ENCODE assay signal across 37 cellular contexts in the genomic region with DNA sequence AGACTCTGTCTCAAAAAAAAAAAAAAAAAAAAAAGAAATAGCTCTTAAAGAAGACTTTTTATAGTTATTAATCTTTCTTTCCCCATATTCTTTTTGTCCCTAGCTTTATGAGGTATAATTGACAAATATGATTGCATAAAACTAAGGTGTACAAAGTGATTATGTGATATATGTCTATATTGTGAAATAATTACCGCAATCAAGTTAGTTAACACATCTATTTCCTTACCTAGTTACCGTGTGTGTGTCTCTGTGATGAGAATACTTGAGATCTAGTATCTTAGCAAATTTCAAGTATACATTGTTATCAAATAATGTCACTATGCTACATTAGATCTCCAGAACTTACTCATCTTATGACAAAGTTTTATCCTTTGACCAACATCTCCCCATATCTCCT. TPM values are rescaled to one million over a fixed set of nuclear protein-coding genes. Genes with fewer than 3 reads are reported as not detected.
DNase-seq lines count a peak whose midpoint lies in the region; ATAC-seq, FAIRE-seq and TF ChIP-seq lines count a peak whose summit lies in the region.
"Had no signal": no experiment of that assay in that cellular context is flagged by ENCODE, and none has a peak within 500 bp of the region (broad histone marks: within the 10 kb centered on the region; RNA-seq: fewer than 3 reads in every experiment).

No MANE protein-coding gene starts in this region.

- H3K27ac Mint-ChIP-seq in activated CD4-positive, alpha-beta T cell treated with anti-CD3 and anti-CD28 coated beads, Interleukin-2, amount 10 ng/mL, durations not matched to agents 7 days and 5 days, result no peak overlapping the region
- H3K27ac Mint-ChIP-seq: B cell; CD14-positive monocyte; CD4-positive, alpha-beta memory T cell; CD4-positive, alpha-beta T cell; CD4-positive, CD25-positive, alpha-beta regulatory T cell; CD8-positive, alpha-beta memory T cell; CD8-positive, alpha-beta T cell had no signal

- H2AFZ ChIP-seq in HepG2 (ENCODE audit: low read length) (no peak overlapping the region), IMR-90 (replicated peaks; ENCODE audit: low read length, poor library complexity) (no peak overlapping the region), K562 (ENCODE audit: low read depth, low read length) (peak overlapping the region; percentile 27; the same call in 1 of the 2 replicates)

- intact Hi-C loops in HepG2 (cut with micrococcal nuclease; ENCODE audit: unreplicated experiment), result no loop called here
- intact Hi-C loops in right lobe of liver (cut with DNase I), result no loop called here
- intact Hi-C loops in IMR-90 (cut with micrococcal nuclease), result no loop called here
- intact Hi-C loops in K562 (cut with micrococcal nuclease), result no loop called here

- H4K8ac ChIP-seq in IMR-90 (ENCODE audit: low read depth in 2 of 2, low read length in 2 of 2), result no peak overlapping the region

- no peak overlapping the region for H3K4me3 Mint-ChIP-seq in activated CD4-positive, alpha-beta T cell treated with anti-CD3 and anti-CD28 coated beads, Interleukin-2, amount 10 ng/mL, durations not matched to agents 7 days and 5 days
- H3K4me3 Mint-ChIP-seq: B cell; CD14-positive monocyte; CD4-positive, alpha-beta memory T cell; CD4-positive, alpha-beta T cell; CD4-positive, CD25-positive, alpha-beta regulatory T cell; CD8-positive, alpha-beta memory T cell; CD8-positive, alpha-beta T cell had no signal

- H3K9me1 ChIP-seq in IMR-90 (ENCODE audit: insufficient read depth, low read length) (no peaks in the 10 kb centered on the region), K562 (ENCODE audit: control insufficient read depth, insufficient read depth, low read length) (no peaks in the 10 kb centered on the region)

- H2BK15ac ChIP-seq in IMR-90 (ENCODE audit: low read depth, low read length), result no peak overlapping the region

- in situ Hi-C loops in HepG2 (cut with HindIII; ENCODE audit: extremely low pct_ligation_motif_present, low pct_unique_long_range_greater_than_20kb), result no loop called here
- in situ Hi-C loops in IMR-90 (cut with MboI; ENCODE audit: low sequenced_read_pairs), result no loop called here
- in situ Hi-C loops in K562 (cut with MboI), result no loop called here

- no peak overlapping the region for H3K9ac ChIP-seq in HepG2 (ENCODE audit: insufficient read depth, low read depth, low read length)
- no peak overlapping the region for H3K9ac ChIP-seq in IMR-90 (ENCODE audit: low read depth, low read length)
- no peak overlapping the region for H3K9ac ChIP-seq in K562 (ENCODE audit: insufficient read depth in 1 of 2, low read depth in 2 of 2, low read length in 2 of 2)
- H3K9ac ChIP-seq: BLaER1; BLaER1 treated with 17β-estradiol and CSF1 and Interleukin-3, amounts not matched to agents 10 nM and 100 nM had no signal

- H3K23ac ChIP-seq in IMR-90 (ENCODE audit: low read depth, low read length), result no peak overlapping the region

- no peak overlapping the region for H4K5ac ChIP-seq in IMR-90 (ENCODE audit: low read depth, low read length)

- H2AK5ac ChIP-seq in IMR-90 (ENCODE audit: low read depth, low read length), result no peak overlapping the region

- no peak overlapping the region for H3K18ac ChIP-seq in IMR-90 (ENCODE audit: low read depth, low read length)

- H4K20me1 ChIP-seq in HepG2 (ENCODE audit: insufficient read depth, low read length) (no peaks in the 10 kb centered on the region), IMR-90 (ENCODE audit: insufficient read depth, low read length) (no peaks in the 10 kb centered on the region), K562 (replicated peaks; ENCODE audit: control insufficient read depth, insufficient read depth, low read length) (no peaks in the 10 kb centered on the region)
- H4K20me1 ChIP-seq: BLaER1; BLaER1 treated with 17β-estradiol and CSF1 and Interleukin-3, amounts not matched to agents 10 nM and 100 nM had no signal

- no peak overlapping the region for H2BK20ac ChIP-seq in IMR-90 (ENCODE audit: low read depth, low read length)

- TF ChIP-seq CTCF in HepG2 (CRISPR knock-in tag; IDR thresholded peaks at IDR 0.05), result no peak
- no peak for TF ChIP-seq CTCF in right lobe of liver (IDR thresholded peaks at IDR 0.05)
- TF ChIP-seq CTCF in IMR-90 (conservative IDR thresholded peaks at IDR 0.05; ENCODE audit: low read depth, low read length), result no peak
- no peak for TF ChIP-seq CTCF in K562 (IDR thresholded peaks at IDR 0.05 in 2 of 3, conservative IDR thresholded peaks at IDR 0.05 in 1 of 3; ENCODE audit: insufficient read depth in 2 of 3, low read depth in 1 of 3, low read length in 3 of 3)

- ATAC-seq in HepG2 (no peak), right lobe of liver (no peak), IMR-90 (ENCODE audit: low read depth) (no peak), K562 (no peak)
- ATAC-seq: A549; CD8-positive, alpha-beta T cell had no signal

- no peak overlapping the region for H2AK9ac ChIP-seq in IMR-90 (replicated peaks; ENCODE audit: low read depth, low read length, poor library complexity)

- no peaks in the 10 kb centered on the region for H3K79me1 ChIP-seq in IMR-90 (ENCODE audit: low read depth in 1 of 2, low read length in 2 of 2)

- H3K79me2 ChIP-seq in HepG2 (ENCODE audit: insufficient read depth, low read length), result no peaks in the 10 kb centered on the region
- H3K79me2 ChIP-seq in K562 (ENCODE audit: control insufficient read depth, insufficient read depth, low read length), result no peaks in the 10 kb centered on the region

- H3K36me3 ChIP-seq in HepG2 (replicated peaks in 1 of 2; ENCODE audit: control insufficient read depth in 1 of 2, insufficient read depth in 2 of 2, low read length in 2 of 2) (no peaks in the 10 kb centered on the region), right lobe of liver (no peaks in the 10 kb centered on the region), IMR-90 (ENCODE audit: control insufficient read depth, insufficient read depth, low read length) (no peaks in the 10 kb centered on the region), K562 (ENCODE audit: control insufficient read depth, insufficient read depth, low read length) (no peaks in the 10 kb centered on the region)
- H3K36me3 ChIP-seq: BE2C; BLaER1; BLaER1 treated with 17β-estradiol and CSF1 and Interleukin-3, amounts not matched to agents 10 nM and 100 nM had no signal

- FAIRE-seq in HepG2 (lab: Jason Lieb, UNC), result no peak
- FAIRE-seq in K562 (lab: Jason Lieb, UNC), result no peak
- peak; percentile 9 for FAIRE-seq in islet of Langerhans (lab: Jason Lieb, UNC)
- FAIRE-seq: A204.1, A549, D721Med had no signal

- TF ChIP-seq RAD21 in HepG2 (CRISPR knock-in tag; IDR thresholded peaks at IDR 0.05) (no peak), IMR-90 (IDR thresholded peaks at IDR 0.05; ENCODE audit: low read length) (no peak), K562 (CRISPR knock-in tag; conservative IDR thresholded peaks at IDR 0.05 in 1 of 2, IDR thresholded peaks at IDR 0.05 in 1 of 2) (no peak)

- no peak overlapping the region for H2BK5ac ChIP-seq in IMR-90 (ENCODE audit: low read depth, low read length, poor library complexity, severe bottlenecking)

- H3K9me3 Mint-ChIP-seq in activated CD4-positive, alpha-beta T cell treated with anti-CD3 and anti-CD28 coated beads, Interleukin-2, amount 10 ng/mL, durations not matched to agents 7 days and 5 days, result peaks cover 4% of the 10 kb centered on the region
- H3K9me3 Mint-ChIP-seq: CD4-positive, alpha-beta T cell had no signal

- no peak overlapping the region for H2BK120ac ChIP-seq in IMR-90 (ENCODE audit: low read depth, low read length)

- no peak overlapping the region for H3K56ac ChIP-seq in IMR-90 (ENCODE audit: extremely low read depth, insufficient read depth, low read length)

- H3K4ac ChIP-seq in IMR-90 (ENCODE audit: low read depth, low read length), result no peak overlapping the region

- no peak overlapping the region for H3K27ac ChIP-seq in HepG2 (ENCODE audit: extremely low read length, insufficient read depth, low read length)
- no peak overlapping the region for H3K27ac ChIP-seq in right lobe of liver
- H3K27ac ChIP-seq in IMR-90 (ENCODE audit: insufficient read depth, low read length), result no peak overlapping the region
- no peak overlapping the region for H3K27ac ChIP-seq in K562 (ENCODE audit: extremely low read depth, low read depth, low read length)
- H3K27ac ChIP-seq: 22Rv1; A549; BLaER1; BLaER1 treated with 17β-estradiol and CSF1 and Interleukin-3, amounts not matched to agents 10 nM and 100 nM; C4-2B had no signal

- TF ChIP-seq POLR2A in HepG2 (IDR thresholded peaks at IDR 0.05; ENCODE audit: insufficient read depth in 1 of 2, low read depth in 2 of 2, low read length in 2 of 2), result no peak
- no peak for TF ChIP-seq POLR2A in right lobe of liver (IDR thresholded peaks at IDR 0.05)
- TF ChIP-seq POLR2A in IMR-90 (IDR thresholded peaks at IDR 0.05; ENCODE audit: low read depth, low read length), result no peak
- TF ChIP-seq POLR2A in K562 (conservative IDR thresholded peaks at IDR 0.05), result no peak

- POLR2A ChIA-PET in HepG2 (lab: Yijun Ruan, JAX), result no interaction called here
- POLR2A ChIA-PET in IMR-90 (lab: Charles Lee; ENCODE audit: unreplicated experiment), result no interaction called here
- POLR2A ChIA-PET in K562 (lab: Yijun Ruan, JAX), result interaction anchor here (1.0 kb wide), 1 partner anchor 19 kb away, joined by 4 read pairs; no protein-coding TSS in a partner anchor
- POLR2A ChIA-PET in activated CD4-positive, alpha-beta T cell treated with anti-CD3 and anti-CD28 coated beads, Interleukin-2, amount 10 ng/mL, durations not matched to agents 7 days and 5 days (lab: Charles Lee), result no interaction called here

- H3K4me1 ChIP-seq in HepG2 (ENCODE audit: insufficient read depth, low read length) (no peaks in the 10 kb centered on the region), right lobe of liver (no peaks in the 10 kb centered on the region), IMR-90 (ENCODE audit: control insufficient read depth, insufficient read depth, low read length) (no peaks in the 10 kb centered on the region), K562 (replicated peaks in 1 of 2; ENCODE audit: control insufficient read depth in 2 of 2, insufficient read depth in 2 of 2, low read length in 2 of 2) (no peaks in the 10 kb centered on the region)
- H3K4me1 ChIP-seq: A549; BE2C; BLaER1; BLaER1 treated with 17β-estradiol and CSF1 and Interleukin-3, amounts not matched to agents 10 nM and 100 nM; Caco-2 had no signal

- no peak overlapping the region for H3K14ac ChIP-seq in IMR-90 (replicated peaks; ENCODE audit: low read depth, low read length)

- no peaks in the 10 kb centered on the region for H3K27me3 ChIP-seq in HepG2 (ENCODE audit: control insufficient read depth in 1 of 2, insufficient read depth in 2 of 2, low read length in 2 of 2)
- no peaks in the 10 kb centered on the region for H3K27me3 ChIP-seq in right lobe of liver
- no peaks in the 10 kb centered on the region for H3K27me3 ChIP-seq in IMR-90 (ENCODE audit: control insufficient read depth, insufficient read depth, low read length)
- no peaks in the 10 kb centered on the region for H3K27me3 ChIP-seq in K562 (ENCODE audit: control insufficient read depth in 2 of 2, insufficient read depth in 2 of 2, low read length in 2 of 2)
- H3K27me3 ChIP-seq: BE2C; BLaER1; BLaER1 treated with 17β-estradiol and CSF1 and Interleukin-3, amounts not matched to agents 10 nM and 100 nM had no signal

- DNase-seq in HepG2 (ENCODE audit: low spot score) (no peak), right lobe of liver (no peak), IMR-90 (no peak), K562 (ENCODE audit: extremely low read depth in 1 of 4, low spot score in 3 of 4) (no peak), HCEC 1CT (no peak), midbrain (lab: John Stamatoyannopoulos, UW) (no peak)
- no peak for DNase-seq in activated CD4-positive, alpha-beta T cell treated with anti-CD3 and anti-CD28 coated beads, Interleukin-2, amount 10 ng/mL, durations not matched to agents 7 days and 5 days
- DNase-seq: 8988T; ACHN; AML-193; BE2C; C1 segment of cervical spinal cord; Caco-2; Calu3; CD4-positive, alpha-beta memory T cell; CD4-positive, alpha-beta T cell; CD4-positive, CD25-positive, alpha-beta regulatory T cell; CD8-positive, alpha-beta memory T cell; CD8-positive, alpha-beta T cell; COR-L47; DMS 273 treated with DMSO at 0.1 percent for 48 hours; DMS153; DMS53; DMS79; DMS79 treated with DMSO at 0.1 percent for 48 hours; DND-41; EL had no signal

- dilution Hi-C loops in IMR-90 (cut with HindIII; ENCODE audit: low sequenced_read_pairs, unreplicated experiment), result no loop called here

- CTCF ChIA-PET in HepG2 (lab: Yijun Ruan, JAX; ENCODE audit: low intra/inter-chr PET ratio, low total read pairs) (no interaction called here), IMR-90 (lab: Yijun Ruan, JAX) (interaction anchor here (0.6 kb wide), 2 partner anchors 39 to 66 kb away, joined by 3 to 4 read pairs; no protein-coding TSS in a partner anchor), K562 (lab: Yijun Ruan, JAX; ENCODE audit: low intra/inter-chr PET ratio) (no interaction called here)
- CTCF ChIA-PET in activated CD4-positive, alpha-beta T cell treated with anti-CD3 and anti-CD28 coated beads, Interleukin-2, amount 10 ng/mL, durations not matched to agents 7 days and 5 days (lab: Charles Lee), result interaction anchor here (0.7 kb wide), 1 partner anchor 43 kb away, joined by 5 read pairs; no protein-coding TSS in a partner anchor

- H3K4me3 ChIP-seq in HepG2 (replicated peaks in 1 of 3; ENCODE audit: insufficient read depth in 1 of 3, low read depth in 2 of 3, low read length in 3 of 3), result no peak overlapping the region
- no peak overlapping the region for H3K4me3 ChIP-seq in right lobe of liver
- no peak overlapping the region for H3K4me3 ChIP-seq in IMR-90 (ENCODE audit: insufficient read depth, low read depth, low read length)
- H3K4me3 ChIP-seq in K562, result no peak overlapping the region
- H3K4me3 ChIP-seq: A549; BLaER1; BLaER1 treated with 17β-estradiol and CSF1 and Interleukin-3, amounts not matched to agents 10 nM and 100 nM had no signal

- H3K4me2 ChIP-seq in HepG2 (ENCODE audit: low read depth, low read length) (no peak overlapping the region), IMR-90 (ENCODE audit: low read depth, low read length) (no peak overlapping the region), K562 (ENCODE audit: insufficient read depth, low read length) (no peak overlapping the region)
- H3K4me2 ChIP-seq: A549; BLaER1; BLaER1 treated with 17β-estradiol and CSF1 and Interleukin-3, amounts not matched to agents 10 nM and 100 nM had no signal

- peaks cover under 1% of the 10 kb centered on the region for H3K27me3 Mint-ChIP-seq in activated CD4-positive, alpha-beta T cell treated with anti-CD3 and anti-CD28 coated beads, Interleukin-2, amount 10 ng/mL, durations not matched to agents 7 days and 5 days
- H3K27me3 Mint-ChIP-seq: B cell; CD4-positive, alpha-beta memory T cell; CD4-positive, alpha-beta T cell had no signal

- WGBS in HepG2 (ENCODE audit: low lambda C conversion rate), result 83% methylated on average over 2 of the region's 2 CpGs
- 85% methylated on average over 2 of the region's 2 CpGs for WGBS in right lobe of liver (ENCODE audit: insufficient coverage, low coverage, low lambda C conversion rate, missing lambda C conversion rate)
- no CpG with 5 or more reads among the region's 2 CpGs for WGBS in IMR-90 (ENCODE audit: extremely low coverage in 2 of 2, insufficient read length in 1 of 2), 2 experiments
- WGBS in K562 (ENCODE audit: insufficient coverage, low coverage, missing lambda C conversion rate), result 30% methylated on average over 2 of the region's 2 CpGs

- no peak overlapping the region for H4K91ac ChIP-seq in IMR-90 (ENCODE audit: insufficient read depth, low read depth, low read length)

- TF ChIP-seq EP300 in HepG2 (IDR thresholded peaks at IDR 0.05; ENCODE audit: low read depth in 2 of 2, low read length in 2 of 2) (no peak), HepG2 (CRISPR knock-in tag; IDR thresholded peaks at IDR 0.05; ENCODE audit: borderline replicate concordance) (no peak), K562 (IDR thresholded peaks at IDR 0.05; ENCODE audit: low read length) (no peak)

- H3K9me3 ChIP-seq in HepG2 (ENCODE audit: low read length) (peaks cover 5% of the 10 kb centered on the region; the same call in 1 of the 2 replicates), right lobe of liver (no peaks in the 10 kb centered on the region), IMR-90 (ENCODE audit: control insufficient read depth, insufficient read depth, low read length) (no peaks in the 10 kb centered on the region), K562 (replicated peaks; ENCODE audit: control insufficient read depth, insufficient read depth, low read depth, low read length) (peaks cover 3% of the 10 kb centered on the region; the same call in 1 of the 2 replicates)
- H3K9me3 ChIP-seq: BE2C had no signal

- peaks cover under 1% of the 10 kb centered on the region for H3K36me3 Mint-ChIP-seq in activated CD4-positive, alpha-beta T cell treated with anti-CD3 and anti-CD28 coated beads, Interleukin-2, amount 10 ng/mL, durations not matched to agents 7 days and 5 days (ENCODE audit: low read depth)
- H3K36me3 Mint-ChIP-seq: CD14-positive monocyte; CD4-positive, alpha-beta memory T cell; CD8-positive, alpha-beta T cell had no signal

- no TSS peak for BruUV-seq in HepG2 (replicated peaks; lab: Mats Ljungman, UMichigan)
- no TSS peak for BruUV-seq in IMR-90 (replicated peaks; lab: Mats Ljungman, UMichigan)
- no TSS peak for BruUV-seq in K562 (replicated peaks; lab: Mats Ljungman, UMichigan)

- no peaks in the 10 kb centered on the region for H3K4me1 Mint-ChIP-seq in activated CD4-positive, alpha-beta T cell treated with anti-CD3 and anti-CD28 coated beads, Interleukin-2, amount 10 ng/mL, durations not matched to agents 7 days and 5 days
- H3K4me1 Mint-ChIP-seq: B cell; CD14-positive monocyte; CD4-positive, alpha-beta memory T cell; CD4-positive, CD25-positive, alpha-beta regulatory T cell; CD8-positive, alpha-beta memory T cell had no signal

RNA-seq across cellular contexts. Expression of a gene that starts 30.7 kb away (rescaled TPM):
- total RNA-seq in HepG2 (2016; rRNA removed; fragmentation: Illumina TruSeq; extraction: Trizol) (5.6 and 8.0 TPM in 2 replicates), right lobe of liver (10 to 100 TPM in 1 of 6 experiments, 1 to 10 TPM in 5; 4.5 to 12.0 (median 8.1) TPM), IMR-90 (2012; rRNA removed) (2.3 and 3.6 TPM in 2 replicates), K562 (2014; rRNA removed) (6.8 and 7.1 TPM in 2 replicates), K562 (2014; rRNA removed; fragmentation: Illumina TruSeq; extraction: Trizol) (12.4 and 16.6 TPM in 2 replicates), K562 (2015; rRNA removed; fragmentation: Illumina TruSeq; extraction: Trizol) (12.4 and 12.7 TPM in 2 replicates), K562 (2021) (18.8 and 19.5 TPM in 2 replicates)
- 11.1 and 12.3 TPM in 2 replicates for total RNA-seq in HepG2 (2016; cell fraction: cytosol; rRNA removed; fragmentation: Illumina TruSeq; extraction: Trizol; ENCODE audit: low read depth)
- total RNA-seq in HepG2 (2016; cell fraction: insoluble cytoplasmic fraction; rRNA removed; fragmentation: Illumina TruSeq; extraction: Trizol), result 4.9 and 8.3 TPM in 2 replicates
- 4.9 and 7.4 TPM in 2 replicates for total RNA-seq in HepG2 (2016; cell fraction: membrane; rRNA removed; fragmentation: Illumina TruSeq; extraction: Trizol)
- total RNA-seq in HepG2 (2016; cell fraction: nucleus; rRNA removed; fragmentation: Illumina TruSeq; extraction: Trizol), result 11.1 and 11.4 TPM in 2 replicates
- polyA plus RNA-seq in HepG2 (2011; rRNA removed) (4.2 and 5.7 TPM in 2 replicates), IMR-90 (2012; rRNA removed) (1.2 and 1.6 TPM in 2 replicates), K562 (2011; rRNA removed) (11.9 and 15.4 TPM in 2 replicates), K562 (2014; fragmentation: Illumina TruSeq; extraction: Trizol) (7.8 and 9.9 TPM in 2 replicates), K562 (2014; fragmentation: Nextera tagmentation; extraction: Ambion mirVana) (1 to 10 TPM; 1.2 to 1.5 TPM), K562 (2014; rRNA removed) (6.0 and 6.4 TPM in 2 replicates)
- 1.5 and 2.2 TPM in 2 replicates for polyA plus RNA-seq in HepG2 (2011; cell fraction: cytosol; rRNA removed)
- 6.1 and 8.1 TPM in 2 replicates for polyA plus RNA-seq in HepG2 (2011; cell fraction: nucleus; rRNA removed)
- polyA plus RNA-seq in HepG2 (2012), result 3.4 and 4.9 TPM in 2 replicates
- polyA plus RNA-seq in HepG2 (2016; cell fraction: cytosol; fragmentation: Illumina TruSeq; extraction: Trizol; ENCODE audit: low read depth), result 0.10 TPM in 2 replicates
- polyA plus RNA-seq in HepG2 (2016; cell fraction: insoluble cytoplasmic fraction; fragmentation: Illumina TruSeq; extraction: Trizol; ENCODE audit: low read depth), result 3.8 and 3.9 TPM in 2 replicates
- 0.32 and 0.34 TPM in 2 replicates for polyA plus RNA-seq in HepG2 (2016; cell fraction: membrane; fragmentation: Illumina TruSeq; extraction: Trizol; ENCODE audit: low read depth)
- polyA plus RNA-seq in HepG2 (2016; cell fraction: nucleus; fragmentation: Illumina TruSeq; extraction: Trizol; ENCODE audit: insufficient read depth, low read depth), result 11.0 and 11.4 TPM in 2 replicates
- 7.1 and 9.9 TPM in 2 replicates for polyA minus RNA-seq in HepG2 (2011; rRNA and poly(A)+ RNA removed; ENCODE audit: low replicate concordance)
- polyA minus RNA-seq in HepG2 (2011; cell fraction: cytosol; rRNA and poly(A)+ RNA removed), result 7.1 and 7.7 TPM in 2 replicates
- 24.6 and 27.4 TPM in 2 replicates for polyA minus RNA-seq in HepG2 (2011; cell fraction: nucleus; rRNA and poly(A)+ RNA removed)
- polyA plus RNA-seq in IMR-90 (2012; cell fraction: cytosol; rRNA removed), result 0.17 and 0.20 TPM in 2 replicates
- 0.96 and 6.9 TPM in 2 replicates for polyA plus RNA-seq in IMR-90 (2012; cell fraction: nucleus; rRNA removed; ENCODE audit: low replicate concordance)
- total RNA-seq in K562 (2011; cell fraction: chromatin; rRNA removed; ENCODE audit: low replicate concordance), result 24.2 and 70.5 TPM in 2 replicates
- total RNA-seq in K562 (2011; cell fraction: nucleolus; rRNA removed), result 11.5 and 16.1 TPM in 2 replicates
- 37.4 and 70.8 TPM in 2 replicates for total RNA-seq in K562 (2011; cell fraction: nucleoplasm; rRNA removed)
- 2.7 and 8.4 TPM in 2 replicates for polyA plus RNA-seq in K562 (2011; cell fraction: cytosol; rRNA removed)
- polyA plus RNA-seq in K562 (2011; cell fraction: nucleus; rRNA removed), result 14.0 and 21.7 TPM in 2 replicates
- polyA plus RNA-seq in K562 (2012), result 4.4 and 5.4 TPM in 2 replicates
- 31.4 and 42.2 TPM in 2 replicates for polyA minus RNA-seq in K562 (2011; rRNA and poly(A)+ RNA removed)
- polyA minus RNA-seq in K562 (2011; cell fraction: cytosol; rRNA and poly(A)+ RNA removed), result 13.4 and 14.1 TPM in 2 replicates
- polyA minus RNA-seq in K562 (2011; cell fraction: nucleus; rRNA and poly(A)+ RNA removed), result 14.3 and 28.0 TPM in 2 replicates
- total RNA-seq in activated CD4-positive, alpha-beta T cell treated with anti-CD3 and anti-CD28 coated beads, Interleukin-2, amount 10 ng/mL, durations not matched to agents 7 days and 5 days, result 10 to 100 TPM in 1 of 2 experiments, 1 to 10 TPM in 1; 9.5 to 11.8 TPM

Comparison
In these comparisons a context has a peak if more than half of its experiments do, and no peak if none do; other contexts are left out.
1. CTCF ChIA-PET loops: an anchor here in IMR-90 (0.6 kb wide) and activated CD4-positive, alpha-beta T cell treated with anti-CD3 and anti-CD28 coated beads, Interleukin-2, amount 10 ng/mL, durations not matched to agents 7 days and 5 days (0.7 kb wide); none called in HepG2 and K562.